ENCODE assay signal across 34 cellular contexts in the genomic region with DNA sequence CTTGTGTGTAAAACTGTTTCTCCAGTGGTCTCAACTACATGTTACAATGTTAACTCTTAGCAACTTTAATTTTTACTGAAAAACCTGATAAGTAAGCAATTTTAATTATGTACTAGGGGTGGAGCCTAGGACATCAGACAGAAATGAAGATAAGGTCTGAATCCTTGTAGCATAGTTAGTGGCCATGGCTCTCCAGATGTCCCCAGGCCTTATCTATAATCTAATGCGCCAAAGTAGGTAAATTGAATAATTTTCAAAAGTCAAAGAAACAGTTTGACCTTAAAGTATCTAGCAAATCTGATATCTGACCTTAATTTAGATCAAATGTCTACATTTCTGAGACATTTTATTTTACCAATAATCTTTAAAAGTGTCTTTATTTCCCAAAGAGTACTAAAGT.
"Had no signal": no experiment of that assay in that cellular context is flagged by ENCODE, and none has a peak within 500 bp of the region (broad histone marks: within the 10 kb centered on the region; RNA-seq: fewer than 3 reads in every experiment).

No MANE protein-coding gene starts in this region.

- H3K27me3 ChIP-seq: MG63 had no signal

- H3K9me3 ChIP-seq: MG63 had no signal

- DNase-seq: Karpas-422, Kasumi-1, MG63, MM.1S, MV-4-11, NCI-H1048, NCI-H1092, NCI-H1092 treated with DMSO at 0.1 percent for 48 hours, NCI-H1105 treated with DMSO at 0.1 percent for 48 hours, NCI-H1417, NCI-H1417 treated with DMSO at 0.1 percent for 48 hours, NCI-H1436, NCI-H1436 treated with DMSO at 0.1 percent for 48 hours, NCI-H146, NCI-H1694, NCI-H1694 treated with DMSO at 0.1 percent for 48 hours, NCI-H187, NCI-H187 treated with DMSO at 0.1 percent for 48 hours, NCI-H1930, NCI-H2029, NCI-H2029 treated with DMSO at 0.1 percent for 48 hours, NCI-H2081, NCI-H2081 treated with DMSO at 0.1 percent for 48 hours, NCI-H2107, NCI-H2171, NCI-H2171 treated with DMSO at 0.1 percent for 48 hours, NCI-H2227 treated with DMSO at 0.1 percent for 48 hours, NCI-H226, NCI-H345, NCI-H446, NCI-H446 treated with DMSO at 0.1 percent for 48 hours, NCI-H510A, NCI-H510A treated with DMSO at 0.1 percent for 48 hours, NCI-H524 had no signal

- H3K4me3 ChIP-seq: MG63 had no signal
